In genomic region chr21:45756669-45757068, GRCh38 we compare ENCODE assay signal across 17 cellular contexts.
DNase-seq lines count a peak whose midpoint lies in the region; ATAC-seq and TF ChIP-seq lines count a peak whose summit lies in the region.
"Had no signal": no experiment of that assay in that cellular context is flagged by ENCODE, and none has a peak within 500 bp of the region (broad histone marks: within the 10 kb centered on the region; RNA-seq: fewer than 3 reads in every experiment).

No MANE protein-coding gene starts in this region.

- no peaks in the 10 kb centered on the region for H3K36me3 ChIP-seq in HEK293 (ENCODE audit: control insufficient read depth in 2 of 2, insufficient read depth in 1 of 2, low read length in 2 of 2)

- H3K27ac Mint-ChIP-seq in activated CD4-positive, alpha-beta T cell treated with anti-CD3 and anti-CD28 coated beads for 36 hours: peak overlapping the region; percentile 53
- no peak overlapping the region for H3K27ac Mint-ChIP-seq in nephron progenitor cell
- H3K27ac Mint-ChIP-seq: CD14-positive monocyte; CD4-positive, alpha-beta memory T cell; CD4-positive, CD25-positive, alpha-beta regulatory T cell had no signal

- POLR2A ChIA-PET in activated CD4-positive, alpha-beta T cell treated with anti-CD3 and anti-CD28 coated beads for 36 hours (lab: Charles Lee): no interaction called here
- POLR2A ChIA-PET in HEK293 (lab: Yijun Ruan, JAX): no interaction called here

- no peaks in the 10 kb centered on the region for H3K27me3 Mint-ChIP-seq in activated CD4-positive, alpha-beta T cell treated with anti-CD3 and anti-CD28 coated beads for 36 hours
- H3K27me3 Mint-ChIP-seq in nephron progenitor cell (ENCODE audit: low read depth, poor library complexity): peaks cover 2% of the 10 kb centered on the region
- H3K27me3 Mint-ChIP-seq: CD4-positive, CD25-positive, alpha-beta regulatory T cell had no signal

- CTCF ChIA-PET in activated CD4-positive, alpha-beta T cell treated with anti-CD3 and anti-CD28 coated beads for 36 hours (lab: Charles Lee): no interaction called here
- CTCF ChIA-PET in HEK293 (lab: Yijun Ruan, JAX): interaction anchor here (0.8 to 1.3 kb wide), 2 partner anchors 201 to 594 kb away, joined by 3 to 4 read pairs; no protein-coding TSS in a partner anchor

- ATAC-seq in activated CD4-positive, alpha-beta T cell treated with anti-CD3 and anti-CD28 coated beads for 36 hours: no peak

- intact Hi-C loops in activated CD4-positive, alpha-beta T cell treated with anti-CD3 and anti-CD28 coated beads for 36 hours (cut with DNase I, micrococcal nuclease): no loop called here

- no peak overlapping the region for H3K27ac ChIP-seq in HEK293 (ENCODE audit: extremely low read depth, low read depth, low read length)
- H3K27ac ChIP-seq: BLaER1 had no signal

- H3K4me1 Mint-ChIP-seq in activated CD4-positive, alpha-beta T cell treated with anti-CD3 and anti-CD28 coated beads for 36 hours: no peaks in the 10 kb centered on the region
- no peaks in the 10 kb centered on the region for H3K4me1 Mint-ChIP-seq in nephron progenitor cell
- H3K4me1 Mint-ChIP-seq: CD14-positive monocyte; CD4-positive, alpha-beta memory T cell had no signal

- no peak overlapping the region for H3K4me3 Mint-ChIP-seq in activated CD4-positive, alpha-beta T cell treated with anti-CD3 and anti-CD28 coated beads for 36 hours
- H3K4me3 Mint-ChIP-seq in nephron progenitor cell: no peak overlapping the region
- H3K4me3 Mint-ChIP-seq: CD14-positive monocyte; CD4-positive, alpha-beta memory T cell; CD4-positive, CD25-positive, alpha-beta regulatory T cell had no signal

- no peaks in the 10 kb centered on the region for H3K4me1 ChIP-seq in HEK293 (ENCODE audit: control insufficient read depth, insufficient read depth, low read length)
- H3K4me1 ChIP-seq: BE2C, BLaER1, Caco-2 had no signal

- no peak overlapping the region for H3K4me3 ChIP-seq in HEK293 (ENCODE audit: low read depth, low read length)
- H3K4me3 ChIP-seq: BLaER1 had no signal

- DNase-seq in activated CD4-positive, alpha-beta T cell treated with anti-CD3 and anti-CD28 coated beads for 36 hours: no peak
- no peak for DNase-seq in activated CD4-positive, alpha-beta T cell treated with anti-CD3 and anti-CD28 coated beads for 48 hours
- no peak for DNase-seq in midbrain (lab: John Stamatoyannopoulos, UW)
- DNase-seq in nephron progenitor cell: no peak
- DNase-seq: 8988T; ACHN; BE2C; C1 segment of cervical spinal cord; Caco-2; Calu3; CD4-positive, alpha-beta memory T cell; CD4-positive, CD25-positive, alpha-beta regulatory T cell; DMS79 treated with DMSO at 0.1 percent for 48 hours; GF-D8 had no signal

- peaks cover 7% of the 10 kb centered on the region for H3K9me3 Mint-ChIP-seq in activated CD4-positive, alpha-beta T cell treated with anti-CD3 and anti-CD28 coated beads for 36 hours (ENCODE audit: low read depth)
- H3K9me3 Mint-ChIP-seq in nephron progenitor cell: peaks cover 17% of the 10 kb centered on the region

- peaks cover 16% of the 10 kb centered on the region for H3K36me3 Mint-ChIP-seq in activated CD4-positive, alpha-beta T cell treated with anti-CD3 and anti-CD28 coated beads for 36 hours (ENCODE audit: low read depth)
- H3K36me3 Mint-ChIP-seq in nephron progenitor cell (ENCODE audit: low read depth): no peaks in the 10 kb centered on the region
- H3K36me3 Mint-ChIP-seq: CD14-positive monocyte had no signal

- TF ChIP-seq CTCF in HEK293 (tag by site-specific recombination; IDR thresholded peaks at IDR 0.05) (no peak), nephron progenitor cell (IDR thresholded peaks at IDR 0.05) (no peak)

- no peaks in the 10 kb centered on the region; the same call in 1 of the 2 replicates for H3K9me3 ChIP-seq in HEK293 (ENCODE audit: control insufficient read depth, insufficient read depth, low read depth, low read length)
- H3K9me3 ChIP-seq: Caco-2 had no signal

TF ChIP-seq in HEK293, 187 proteins besides CTCF, POLR2A, EP300 and RAD21:
- no peak for TF ChIP-seq ZNF138 (tag by site-specific recombination; IDR thresholded peaks at IDR 0.05; ENCODE audit: borderline replicate concordance)
- peak; percentile 72 for TF ChIP-seq ZNF146 (tag by site-specific recombination; IDR thresholded peaks at IDR 0.05)
- TF ChIP-seq ZNF155 (tag by site-specific recombination; IDR thresholded peaks at IDR 0.05): no peak
- no peak for TF ChIP-seq MYNN (tag by site-specific recombination; IDR thresholded peaks at IDR 0.05; ENCODE audit: borderline replicate concordance)
